10 cellular contexts compared by ENCODE assay signal in genomic region chr2:85865539-85866164, GRCh38. TPM values are rescaled to one million over a fixed set of nuclear protein-coding genes. Genes with fewer than 3 reads are reported as not detected.
DNase-seq lines count a peak whose midpoint lies in the region; ATAC-seq and TF ChIP-seq lines count a peak whose summit lies in the region.
"Had no signal": no experiment of that assay in that cellular context is flagged by ENCODE, and none has a peak within 500 bp of the region (broad histone marks: within the 10 kb centered on the region; RNA-seq: fewer than 3 reads in every experiment).

No MANE protein-coding gene starts in this region.

- ATAC-seq in GM18508 (IDR thresholded peaks at IDR 0.05; ENCODE audit: insufficient read depth, unreplicated experiment), result peak; percentile 59
- ATAC-seq in GM21360 (IDR thresholded peaks at IDR 0.05; ENCODE audit: unreplicated experiment), result peak; percentile 60
- peak; percentile 89 for ATAC-seq in HG03442 (IDR thresholded peaks at IDR 0.05; ENCODE audit: unreplicated experiment)
- ATAC-seq in Right ventricle myocardium superior (ENCODE audit: poor library complexity), result no peak
- ATAC-seq in HG03159 (IDR thresholded peaks at IDR 0.05; ENCODE audit: unreplicated experiment), result no peak

- no peak overlapping the region for H3K4ac ChIP-seq in H9 (ENCODE audit: low read depth, low read length)

- no peak overlapping the region for H3K14ac ChIP-seq in H9 (ENCODE audit: insufficient read depth, low read length)

- DNase-seq in immature natural killer cell (no peak), Right ventricle myocardium superior (no peak), C1 segment of cervical spinal cord (lab: John Stamatoyannopoulos, UW) (no peak), H9 (no peak)
- DNase-seq: NCI-H524 treated with DMSO at 0.1 percent for 48 hours, right lobe of liver had no signal

- H2BK120ac ChIP-seq in H9 (ENCODE audit: low read depth, low read length, poor library complexity, severe bottlenecking), result no peak overlapping the region

- H4K5ac ChIP-seq in H9 (ENCODE audit: insufficient read length, low read depth, low read length), result no peak overlapping the region

- no peak overlapping the region for H2AK5ac ChIP-seq in H9 (ENCODE audit: insufficient read length, low read length)

- no peak overlapping the region for H3K23ac ChIP-seq in H9 (ENCODE audit: insufficient read length, low read depth, low read length)

- TF ChIP-seq CTCF in H9 (conservative IDR thresholded peaks at IDR 0.05), result no peak

- H3K56ac ChIP-seq in H9 (ENCODE audit: insufficient read length, low read depth, low read length), result no peak overlapping the region

- H3T11ph ChIP-seq in H9 (ENCODE audit: low read length), result no peak overlapping the region

- H3K9ac ChIP-seq in H9 (ENCODE audit: extremely low read depth, insufficient read length, low read length), result no peak overlapping the region

- H3K4me2 ChIP-seq in H9 (ENCODE audit: insufficient read depth, insufficient read length, low read length), result no peak overlapping the region

- H3K9me3 Mint-ChIP-seq in immature natural killer cell (no peaks in the 10 kb centered on the region), H9 (no peaks in the 10 kb centered on the region)

- no peak overlapping the region for H3K4me3 Mint-ChIP-seq in immature natural killer cell
- no peak overlapping the region for H3K4me3 Mint-ChIP-seq in H9

- no peaks in the 10 kb centered on the region for H3K23me2 ChIP-seq in H9 (ENCODE audit: insufficient read length, low read depth, low read length, poor library complexity, severe bottlenecking)

- no peaks in the 10 kb centered on the region for H3K4me1 ChIP-seq in H9 (ENCODE audit: insufficient read depth, low read length)
- H3K4me1 ChIP-seq: right lobe of liver had no signal

- H3K27ac Mint-ChIP-seq in immature natural killer cell (peak overlapping the region; percentile 32 to 81 (median 68)), H9 (0 out of 7 replicates have a peak overlapping the region, but pooled peaks of 1 of the 3 experiments have one; percentile 34)

- no peak overlapping the region for H4K8ac ChIP-seq in H9 (replicated peaks; ENCODE audit: insufficient read length, low read depth, low read length)

- no peak overlapping the region for H2BK12ac ChIP-seq in H9 (ENCODE audit: insufficient read length, low read depth, low read length)

- H3K27me3 Mint-ChIP-seq in immature natural killer cell (ENCODE audit: low read depth in 3 of 3) (peaks cover 0 to 2% (median 2%) of the 10 kb centered on the region in 3 donors), H9 (ENCODE audit: low read depth) (no peaks in the 10 kb centered on the region)

- no CpG with 5 or more reads among the region's 6 CpGs for WGBS in H9 (ENCODE audit: extremely low coverage, insufficient read length, low lambda C conversion rate)

- H3K36me3 Mint-ChIP-seq in immature natural killer cell (peaks cover 0 to 18% (median 4%) of the 10 kb centered on the region in 3 donors), H9 (ENCODE audit: insufficient read depth in 1 of 3, low read depth in 3 of 3) (no peaks in the 10 kb centered on the region)

- no peak overlapping the region for H3K27ac ChIP-seq in H9 (ENCODE audit: insufficient read length, low read depth, low read length)
- H3K27ac ChIP-seq: right lobe of liver had no signal

- no peaks in the 10 kb centered on the region for H3K9me3 ChIP-seq in H9 (ENCODE audit: control insufficient read depth, low read depth, low read length)
- H3K9me3 ChIP-seq: right lobe of liver had no signal

- no peak overlapping the region for H3K18ac ChIP-seq in H9 (ENCODE audit: insufficient read length, low read depth, low read length)

- no peaks in the 10 kb centered on the region for H3K79me2 ChIP-seq in H9 (ENCODE audit: insufficient read depth, low read length)

- no peaks in the 10 kb centered on the region for H3K27me3 ChIP-seq in H9 (ENCODE audit: insufficient read depth, low read length)
- H3K27me3 ChIP-seq: right lobe of liver had no signal

- H2BK20ac ChIP-seq in H9 (ENCODE audit: low read depth, low read length, poor library complexity, severe bottlenecking), result no peak overlapping the region

- H4K20me1 ChIP-seq in H9 (ENCODE audit: control insufficient read depth, insufficient read depth, insufficient read length), result no peaks in the 10 kb centered on the region

- peaks cover 54 to 63% of the 10 kb centered on the region in 2 donors for H3K4me1 Mint-ChIP-seq in immature natural killer cell
- peaks cover 5 to 10% of the 10 kb centered on the region in 2 experiments for H3K4me1 Mint-ChIP-seq in H9

- intact Hi-C loops in Right ventricle myocardium superior (cut with DNase I), result no loop called here

- H2BK5ac ChIP-seq in H9 (ENCODE audit: insufficient read length, low read length), result no peak overlapping the region

- no peak overlapping the region for H2BK15ac ChIP-seq in H9 (ENCODE audit: low read depth, low read length)

- no peak overlapping the region for H2AFZ ChIP-seq in H9 (ENCODE audit: low read length)

- no peak overlapping the region for H4K91ac ChIP-seq in H9 (ENCODE audit: insufficient read length, low read depth, low read length)

- H3K79me1 ChIP-seq in H9 (ENCODE audit: insufficient read depth, low read depth, low read length, poor library complexity, severe bottlenecking), result no peaks in the 10 kb centered on the region

RNA-seq across cellular contexts. Expression of gene ST3GAL5, which starts 23.1 kb away (rescaled TPM):
- 10 to 100 TPM; 15.0 to 20.9 (median 19.9) TPM for polyA plus RNA-seq in immature natural killer cell
- total RNA-seq in Right ventricle myocardium superior (5.0 TPM), H9 (2021) (3.3 and 3.9 TPM in 2 replicates)

Comparison
In these comparisons a context has a peak if more than half of its experiments do, and no peak if none do; other contexts are left out.
1. ATAC-seq: peak in GM18508 (single experiment), GM21360 (single experiment) and HG03442 (single experiment); none in Right ventricle myocardium superior (single experiment) and HG03159 (single experiment).